8 cellular contexts compared by ENCODE assay signal in the genomic region with DNA sequence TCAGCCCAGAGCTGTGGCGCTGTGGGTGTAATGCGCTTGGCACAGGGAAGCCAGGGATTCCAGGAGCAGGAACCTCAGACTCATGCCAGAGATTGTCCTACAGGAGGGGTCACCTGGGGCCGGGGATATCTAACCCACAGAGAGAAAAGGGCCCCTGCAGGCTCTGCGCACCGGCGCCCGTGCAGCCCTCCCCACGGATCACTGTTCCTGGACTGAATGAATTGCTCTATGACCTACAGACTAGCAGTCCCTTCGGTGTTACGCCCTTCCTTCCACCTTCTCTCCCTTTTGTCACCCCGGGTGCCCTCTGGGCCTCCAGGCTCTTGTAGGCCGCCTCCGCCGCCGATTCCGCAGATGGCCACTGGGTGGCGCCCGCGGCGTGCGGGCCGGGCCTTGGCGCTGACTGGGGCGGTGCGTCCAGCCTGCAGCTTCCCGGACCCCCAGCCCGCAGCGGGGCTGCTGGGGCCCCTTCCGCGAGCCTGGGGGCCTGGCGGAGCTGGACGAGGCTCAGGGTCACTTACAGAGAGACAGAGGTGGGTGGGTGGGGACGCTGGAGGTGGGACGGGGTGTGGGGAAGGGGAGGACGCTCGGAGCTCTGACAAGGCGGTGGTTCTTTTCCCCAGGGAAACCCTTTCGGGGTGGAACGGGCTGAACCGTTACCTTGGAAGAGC.
DNase-seq lines count a peak whose midpoint lies in the region; ATAC-seq and TF ChIP-seq lines count a peak whose summit lies in the region.

No MANE protein-coding gene starts in this region.

- in situ Hi-C loops in G401 (cut with HindIII; ENCODE audit: low sequenced_read_pairs): no loop called here

- DNase-seq in G401 (ENCODE audit: low spot score) (peak; percentile 67), HEK293T (ENCODE audit: extremely low spot score) (peak; percentile 96), NCI-H345 (lab: John Stamatoyannopoulos, UW) (peak; percentile 68), mesenteric fat pad (ENCODE audit: low spot score) (peak; percentile 89)
- peak; percentile 64 to 68 for DNase-seq in activated CD4-positive, alpha-beta T cell treated with anti-CD3 and anti-CD28 coated beads, Interleukin-2, amount 50 U/mL, for 4 hours
- peak; percentile 59 for DNase-seq in effector CD4-positive, alpha-beta T cell
- peak; percentile 30 to 42 for DNase-seq in stimulated activated CD8-positive, alpha-beta memory T cell treated with anti-CD3 and anti-CD28 coated beads, Interleukin-15, amount 100 ng/mL, for 4 hours (ENCODE audit: low read depth in 2 of 2)

- POLR2A ChIA-PET in HEK293T (lab: Yijun Ruan, JAX): no interaction called here

- CTCF ChIA-PET in HEK293T (lab: Yijun Ruan, JAX): interaction anchor here (0.6 to 1.5 kb wide), 4 partner anchors 13 to 674 kb away, joined by 3 to 15 read pairs (median 4); no protein-coding TSS in a partner anchor

- no peak for ATAC-seq in GM18873 (IDR thresholded peaks at IDR 0.05; ENCODE audit: low FRiP score, unreplicated experiment)

TF ChIP-seq in HEK293T, 16 proteins besides CTCF, POLR2A, EP300 and RAD21:
- TF ChIP-seq BHLHE40 (IDR thresholded peaks at IDR 0.05; ENCODE audit: borderline replicate concordance): no peak
- TF ChIP-seq FOXM1 (IDR thresholded peaks at IDR 0.05; ENCODE audit: borderline replicate concordance): no peak
- TF ChIP-seq NFRKB (IDR thresholded peaks at IDR 0.05): no peak
- TF ChIP-seq TARDBP (IDR thresholded peaks at IDR 0.05): no peak
- TF ChIP-seq ZNF384 (IDR thresholded peaks at IDR 0.05): no peak
- no peak for TF ChIP-seq FOXK2 (IDR thresholded peaks at IDR 0.05)
- TF ChIP-seq FOXA1 (IDR thresholded peaks at IDR 0.05): no peak
- TF ChIP-seq SP1 (IDR thresholded peaks at IDR 0.05): no peak
- TF ChIP-seq SUZ12 (IDR thresholded peaks at IDR 0.05): no peak
- no peak for TF ChIP-seq CTBP1 (IDR thresholded peaks at IDR 0.05; ENCODE audit: borderline replicate concordance)
- no peak for TF ChIP-seq ARNT (IDR thresholded peaks at IDR 0.05)
- no peak for TF ChIP-seq ELF4 (IDR thresholded peaks at IDR 0.05)
- no peak for TF ChIP-seq PKNOX1 (IDR thresholded peaks at IDR 0.05)
- TF ChIP-seq HDGF (IDR thresholded peaks at IDR 0.05; ENCODE audit: borderline replicate concordance): no peak
- TF ChIP-seq L3MBTL2 (conservative IDR thresholded peaks at IDR 0.05): no peak
- TF ChIP-seq LEF1 (IDR thresholded peaks at IDR 0.05; ENCODE audit: borderline replicate concordance): no peak

Comparison
In these comparisons a context has a peak if more than half of its experiments do, and no peak if none do; other contexts are left out.
1. DNase-seq: peak in every context shown above with its lines; median percentile 96 in HEK293T; 89 in mesenteric fat pad; 68 in NCI-H345; 67 in G401; 66 in activated CD4-positive, alpha-beta T cell treated with anti-CD3 and anti-CD28 coated beads, Interleukin-2, amount 50 U/mL, for 4 hours; 59 in effector CD4-positive, alpha-beta T cell; 36 in stimulated activated CD8-positive, alpha-beta memory T cell treated with anti-CD3 and anti-CD28 coated beads, Interleukin-15, amount 100 ng/mL, for 4 hours.